In genomic region chr3:185655426-185656320, GRCh38 we compare ENCODE assay signal across 14 cellular contexts.
A peak's percentile ranks its signal among the peaks of the same experiment; 100 is the strongest.
DNase-seq lines count a peak whose midpoint lies in the region; ATAC-seq and TF ChIP-seq lines count a peak whose summit lies in the region.
"Had no signal": no experiment of that assay in that cellular context is flagged by ENCODE, and none has a peak within 500 bp of the region (broad histone marks: within the 10 kb centered on the region; RNA-seq: fewer than 3 reads in every experiment).

No MANE protein-coding gene starts in this region.

- H3K4me1 ChIP-seq in PC-3 (ENCODE audit: insufficient read depth, low read length) (peaks cover 52% of the 10 kb centered on the region), lower lobe of right lung (peaks cover 45% of the 10 kb centered on the region), Karpas-422 (ENCODE audit: low read length) (no peaks in the 10 kb centered on the region)

- H3K27me3 ChIP-seq in PC-3 (ENCODE audit: low read length) (no peaks in the 10 kb centered on the region), lower lobe of right lung (ENCODE audit: low read depth) (no peaks in the 10 kb centered on the region), Karpas-422 (ENCODE audit: low read length) (no peaks in the 10 kb centered on the region)
- H3K27me3 ChIP-seq: foreskin keratinocyte had no signal

- no peak for ATAC-seq in PC-3
- ATAC-seq in lower lobe of right lung: no peak

- H3K79me2 ChIP-seq in PC-3 (ENCODE audit: low read length): no peaks in the 10 kb centered on the region
- no peaks in the 10 kb centered on the region for H3K79me2 ChIP-seq in Karpas-422 (ENCODE audit: low read length)

- DNase-seq in PC-3: no peak
- no peak for DNase-seq in caudate nucleus (lab: John Stamatoyannopoulos, UW)
- DNase-seq in lower lobe of right lung: no peak
- no peak for DNase-seq in substantia nigra (lab: John Stamatoyannopoulos, UW)
- DNase-seq in GF-D8 (lab: John Stamatoyannopoulos, UW): no peak
- DNase-seq in Karpas-422: no peak
- no peak for DNase-seq in ureter (ENCODE audit: low spot score)
- DNase-seq in retina: no peak
- DNase-seq: activated CD4-positive, alpha-beta T cell treated with anti-CD3 and anti-CD28 coated beads, Interleukin-2, amount 50 U/mL, for 1 hour; MM.1S; NCI-H2081; NCI-H82; stimulated activated CD4-positive, alpha-beta T cell treated with anti-CD3 and anti-CD28 coated beads, Interleukin-2, amount 100 ng/mL, for 48 hours had no signal

- H3K9ac ChIP-seq in PC-3 (ENCODE audit: low read length) (no peak overlapping the region), Karpas-422 (ENCODE audit: low read length) (no peak overlapping the region)

- no TSS peak for BruUV-seq in PC-3 (replicated peaks; lab: Mats Ljungman, UMichigan)

- H3K4me2 ChIP-seq in PC-3 (ENCODE audit: low read length): peak overlapping the region; percentile 62
- H3K4me2 ChIP-seq in Karpas-422 (ENCODE audit: low read depth, low read length, poor library complexity, severe bottlenecking): no peak overlapping the region

- no peaks in the 10 kb centered on the region for H3K9me3 ChIP-seq in PC-3 (ENCODE audit: low read length)
- no peaks in the 10 kb centered on the region for H3K9me3 ChIP-seq in lower lobe of right lung
- no peaks in the 10 kb centered on the region for H3K9me3 ChIP-seq in Karpas-422 (ENCODE audit: low read length)

- TF ChIP-seq CTCF in PC-3 (conservative IDR thresholded peaks at IDR 0.05; ENCODE audit: low read depth, low read length): no peak
- TF ChIP-seq CTCF in lower lobe of right lung (IDR thresholded peaks at IDR 0.05): no peak

- POLR2A ChIA-PET in PC-3 (lab: Charles Lee; ENCODE audit: unreplicated experiment): no interaction called here

- H3K36me3 ChIP-seq in PC-3 (ENCODE audit: low read depth, low read length): peaks cover 26% of the 10 kb centered on the region
- H3K36me3 ChIP-seq in lower lobe of right lung: peaks cover 19% of the 10 kb centered on the region
- no peaks in the 10 kb centered on the region for H3K36me3 ChIP-seq in Karpas-422 (ENCODE audit: insufficient read depth, low read length)

- CTCF ChIA-PET in PC-3 (lab: Charles Lee): no interaction called here

- intact Hi-C loops in PC-3 (cut with micrococcal nuclease) (no loop called here), lower lobe of right lung (cut with DNase I) (no loop called here)

- H3K4me3 ChIP-seq in PC-3 (ENCODE audit: low read length) (no peak overlapping the region), lower lobe of right lung (no peak overlapping the region), Karpas-422 (ENCODE audit: low read length) (no peak overlapping the region)

- H4K20me1 ChIP-seq in PC-3 (ENCODE audit: low read length) (no peaks in the 10 kb centered on the region), Karpas-422 (ENCODE audit: insufficient read depth, low read depth, low read length) (no peaks in the 10 kb centered on the region)

- H3K9me2 ChIP-seq in PC-3 (replicated peaks; ENCODE audit: low read length) (no peaks in the 10 kb centered on the region), Karpas-422 (replicated peaks; ENCODE audit: insufficient read depth, low read length) (no peaks in the 10 kb centered on the region)

- H2AFZ ChIP-seq in PC-3 (ENCODE audit: low read length): no peak overlapping the region
- no peak overlapping the region for H2AFZ ChIP-seq in Karpas-422 (ENCODE audit: low read length)

- H3K27ac ChIP-seq in PC-3 (ENCODE audit: low read length) (peak overlapping the region; percentile 70), caudate nucleus (ENCODE audit: low read depth, low read length) (peak overlapping the region; percentile 87), lower lobe of right lung (peak overlapping the region; percentile 57), substantia nigra (ENCODE audit: low read depth, low read length, poor library complexity, severe bottlenecking) (peak overlapping the region; percentile 66), Karpas-422 (ENCODE audit: low read length) (no peak overlapping the region)
- H3K27ac ChIP-seq: foreskin keratinocyte had no signal

- H3F3A ChIP-seq in PC-3 (ENCODE audit: low read length, unreplicated experiment): peaks cover 9% of the 10 kb centered on the region
